In the genomic region with DNA sequence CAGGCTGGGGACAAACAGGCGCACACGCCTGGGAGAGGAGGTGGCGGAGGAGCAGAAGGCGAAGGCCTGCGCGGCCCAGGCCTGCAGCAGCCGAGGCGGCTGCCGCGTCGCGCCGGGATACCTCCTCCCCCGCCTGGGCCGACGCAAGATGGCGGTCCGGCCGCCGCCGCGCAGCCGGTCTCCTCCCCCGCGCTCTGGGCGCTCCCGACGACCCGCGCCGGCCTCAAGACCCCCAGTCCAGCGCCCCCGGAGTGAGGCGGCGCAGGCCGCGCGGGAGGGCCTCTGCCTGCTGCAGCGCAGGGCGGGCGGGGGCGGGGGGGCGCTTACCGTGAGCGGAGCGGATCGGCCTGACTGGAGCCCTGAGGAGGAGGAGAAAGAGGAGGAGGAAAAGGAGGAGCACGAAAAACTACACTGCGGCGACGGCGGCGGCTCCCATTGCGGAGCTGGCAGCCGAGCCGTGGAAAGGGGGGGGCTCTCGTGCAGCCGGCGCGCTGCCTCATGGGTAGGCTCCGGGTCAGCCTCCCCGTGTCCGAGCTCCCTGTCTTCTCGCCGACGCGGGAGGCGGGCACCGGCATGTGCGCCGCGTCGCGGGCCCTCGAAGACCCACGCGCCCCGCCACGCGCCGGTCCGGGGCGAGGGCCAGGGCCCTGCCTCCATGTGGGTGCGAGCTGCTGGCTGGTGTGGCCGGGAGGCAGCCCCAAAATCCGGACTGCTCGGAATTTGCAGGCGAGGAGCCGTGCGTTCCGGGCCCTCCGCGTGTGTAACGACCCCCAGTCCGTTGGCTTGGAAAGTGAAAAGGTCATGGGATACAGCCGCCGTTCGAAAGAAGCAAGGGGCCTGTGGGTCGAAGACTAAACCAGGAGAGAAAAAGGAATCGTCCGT, we compare ENCODE assay signal across 8 cellular contexts. TPM values are rescaled to one million over a fixed set of nuclear protein-coding genes. Genes with fewer than 3 reads are reported as not detected.
DNase-seq lines count a peak whose midpoint lies in the region; ATAC-seq, FAIRE-seq and TF ChIP-seq lines count a peak whose summit lies in the region.

A gene with protein sequence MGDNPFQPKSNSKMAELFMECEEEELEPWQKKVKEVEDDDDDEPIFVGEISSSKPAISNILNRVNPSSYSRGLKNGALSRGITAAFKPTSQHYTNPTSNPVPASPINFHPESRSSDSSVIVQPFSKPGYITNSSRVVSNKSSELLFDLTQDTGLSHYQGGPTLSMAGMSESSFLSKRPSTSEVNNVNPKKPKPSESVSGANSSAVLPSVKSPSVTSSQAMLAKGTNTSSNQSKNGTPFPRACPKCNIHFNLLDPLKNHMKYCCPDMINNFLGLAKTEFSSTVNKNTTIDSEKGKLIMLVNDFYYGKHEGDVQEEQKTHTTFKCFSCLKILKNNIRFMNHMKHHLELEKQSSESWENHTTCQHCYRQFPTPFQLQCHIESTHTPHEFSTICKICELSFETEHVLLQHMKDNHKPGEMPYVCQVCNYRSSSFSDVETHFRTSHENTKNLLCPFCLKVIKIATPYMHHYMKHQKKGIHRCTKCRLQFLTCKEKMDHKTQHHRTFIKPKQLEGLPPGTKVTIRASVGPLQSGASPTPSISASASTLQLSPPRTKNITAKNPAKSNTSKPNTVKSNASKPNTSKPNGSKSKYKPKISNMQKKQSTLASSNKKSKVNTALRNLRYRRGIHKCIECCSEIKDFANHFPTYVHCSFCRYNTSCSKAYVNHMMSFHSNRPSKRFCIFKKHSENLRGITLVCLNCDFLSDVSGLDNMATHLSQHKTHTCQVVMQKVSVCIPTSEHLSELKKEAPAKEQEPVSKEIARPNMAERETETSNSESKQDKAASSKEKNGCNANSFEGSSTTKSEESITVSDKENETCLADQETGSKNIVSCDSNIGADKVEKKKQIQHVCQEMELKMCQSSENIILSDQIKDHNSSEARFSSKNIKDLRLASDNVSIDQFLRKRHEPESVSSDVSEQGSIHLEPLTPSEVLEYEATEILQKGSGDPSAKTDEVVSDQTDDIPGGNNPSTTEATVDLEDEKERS (minus strand): TSS at position 379 of the 882 bp plus-strand sequence. CDS start 26,400 bp downstream, outside the sequence.

- H3K27ac ChIP-seq in angular gyrus (ENCODE audit: low read depth, low read length) = peak within 1 kb of the TSS; percentile 95
- peak within 1 kb of the TSS; percentile 95 to 99 for H3K27ac ChIP-seq in right atrium auricular region
- H3K27ac ChIP-seq in aorta (ENCODE audit: low read depth in 1 of 2, low read length in 2 of 2) = peak within 1 kb of the TSS; percentile 96 to 100

- ATAC-seq in HG02798 (IDR thresholded peaks at IDR 0.05; ENCODE audit: poor library complexity, unreplicated experiment) (peak; percentile 85), aorta (ENCODE audit: low FRiP score) (peak; percentile 95)

- intact Hi-C loops in T-helper 2 cell treated with Interferon-gamma antibody and Interleukin-4, amounts not matched to agents 100 ng/mL and 5 ng/mL, for 36 hours (cut with micrococcal nuclease) = loop anchor here (1.0 to 2.0 kb wide), 3 partner anchors 53 to 491 kb away; a partner anchor contains a TSS
- intact Hi-C loops in aorta (cut with DNase I) = loop anchor here in 1 of 2 donors (5.0 to 10.0 kb wide), 2 partner anchors 61 to 154 kb away; no protein-coding TSS in a partner anchor

- TF ChIP-seq POLR2A in GM12892 (IDR thresholded peaks at IDR 0.05; ENCODE audit: low read depth, low read length) = peak; percentile 82; the same call in 1 of the 2 replicates

- WGBS in aorta, 2 donors = 5 to 6% methylated on average over 75 to 101 of the region's 101 CpGs

- FAIRE-seq in GM12892 (lab: Jason Lieb, UNC) = peak; percentile 93

- H3K9me3 ChIP-seq in right atrium auricular region (peaks cover 0 to 8% of the 10 kb centered on the region in 2 donors), aorta (ENCODE audit: control insufficient read depth, low read length) (no peaks in the 10 kb centered on the region)

- H3K27me3 ChIP-seq in right atrium auricular region = no peaks in the 10 kb centered on the region
- H3K27me3 ChIP-seq in aorta (ENCODE audit: control insufficient read depth in 1 of 2, insufficient read depth in 2 of 2, low read length in 1 of 2) = no peaks in the 10 kb centered on the region

- H3K4me1 ChIP-seq in right atrium auricular region = peaks cover 0 to 48% of the 10 kb centered on the region in 2 donors
- peaks cover 3 to 4% of the 10 kb centered on the region in 2 donors for H3K4me1 ChIP-seq in aorta (ENCODE audit: control insufficient read depth in 1 of 2, insufficient read depth in 2 of 2, low read length in 2 of 2)

- peak; percentile 62 for DNase-seq in GM12892 (ENCODE audit: insufficient read length)
- DNase-seq in NCI-H146 (lab: John Stamatoyannopoulos, UW) = peak; percentile 79
- peak; percentile 88 for DNase-seq in right atrium auricular region (ENCODE audit: low spot score)
- DNase-seq in renal cortical epithelial cell (ENCODE audit: low read depth) = peak; percentile 65
- peak; percentile 95 to 96 for DNase-seq in aorta

- peak in 1 of 2 donors; percentile 22 for TF ChIP-seq CTCF in right atrium auricular region (IDR thresholded peaks at IDR 0.05)

- H3K36me3 ChIP-seq in right atrium auricular region (no peaks in the 10 kb centered on the region), aorta (ENCODE audit: control insufficient read depth in 1 of 2, insufficient read depth in 2 of 2, low read length in 1 of 2) (no peaks in the 10 kb centered on the region)

- H3K4me3 ChIP-seq in right atrium auricular region = peak within 1 kb of the TSS; percentile 67 to 68
- peak within 1 kb of the TSS; percentile 74 to 86 for H3K4me3 ChIP-seq in aorta (ENCODE audit: low read length in 2 of 2)

RNA-seq across cellular contexts. Expression of the gene that starts here (rescaled TPM):
- polyA plus RNA-seq in GM12892 (2012; ENCODE audit: missing spikeins) = 16.6 TPM
- total RNA-seq in T-helper 2 cell treated with Interferon-gamma antibody and Interleukin-4, amounts not matched to agents 100 ng/mL and 5 ng/mL, for 36 hours = 27.7 and 28.2 TPM in 2 replicates
- 10 to 100 TPM; 18.4 to 20.2 TPM for total RNA-seq in right atrium auricular region
- total RNA-seq in renal cortical epithelial cell = 14.9 and 39.5 TPM in 2 replicates
- total RNA-seq in aorta = 10 to 100 TPM; 64.4 to 90.8 TPM
- 10 to 100 TPM; 15.0 to 25.7 TPM for polyA plus RNA-seq in aorta

Comparison
In these comparisons a context has a peak if more than half of its experiments do, and no peak if none do; other contexts are left out.
1. Peak in every context shown above with its lines: DNase-seq, ATAC-seq, H3K4me3 ChIP-seq and H3K27ac ChIP-seq.